ENCODE assay signal across 13 cellular contexts in the genomic region with DNA sequence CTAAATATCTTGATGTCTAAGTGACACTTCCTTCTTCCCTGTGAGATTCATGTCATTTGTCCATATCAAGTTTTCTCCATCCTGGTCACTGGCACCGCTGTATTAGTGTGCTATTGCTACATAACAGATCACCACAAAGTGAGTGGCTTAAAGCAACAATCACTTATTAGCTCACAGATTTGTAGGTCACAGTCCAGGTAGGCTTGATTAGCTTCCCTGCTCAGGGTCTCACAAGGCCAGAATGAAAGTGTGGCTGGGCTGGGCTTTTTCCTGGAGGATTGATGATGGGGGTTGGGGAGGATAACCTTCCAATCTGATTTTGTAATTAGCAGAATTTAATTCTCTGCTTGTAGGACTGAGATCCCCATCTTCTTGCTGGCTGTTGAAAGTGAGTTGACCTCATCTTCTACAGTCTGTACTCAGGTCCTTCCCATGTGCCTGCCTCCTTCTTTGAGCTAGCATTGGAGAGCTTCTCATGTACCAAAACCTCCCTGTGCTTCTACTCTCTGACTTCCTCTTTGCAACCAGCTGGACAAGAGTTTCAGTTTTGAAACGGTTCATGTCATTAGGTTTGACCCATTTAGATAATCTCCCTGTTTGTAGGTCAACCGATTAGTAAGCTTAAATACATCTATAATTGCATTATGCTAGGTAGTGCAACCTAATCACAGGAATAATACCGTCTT.
DNase-seq lines count a peak whose midpoint lies in the region; ATAC-seq and TF ChIP-seq lines count a peak whose summit lies in the region.
"Had no signal": no experiment of that assay in that cellular context is flagged by ENCODE, and none has a peak within 500 bp of the region (broad histone marks: within the 10 kb centered on the region; RNA-seq: fewer than 3 reads in every experiment).

No MANE protein-coding gene starts in this region.

- ATAC-seq in GM18511 (IDR thresholded peaks at IDR 0.05; ENCODE audit: unreplicated experiment): peak; percentile 97
- peak; percentile 81 for ATAC-seq in GM19468 (IDR thresholded peaks at IDR 0.05; ENCODE audit: extremely low read depth, unreplicated experiment)
- peak; percentile 55 for ATAC-seq in HG02970 (IDR thresholded peaks at IDR 0.05; ENCODE audit: low FRiP score, unreplicated experiment)
- ATAC-seq: mucosa of descending colon, T-helper 17 cell had no signal

- DNase-seq in MM.1S: peak; percentile 87
- DNase-seq in NCI-H1436 (lab: John Stamatoyannopoulos, UW): no peak
- DNase-seq in NCI-H510A (lab: John Stamatoyannopoulos, UW): no peak
- no peak for DNase-seq in G401 (ENCODE audit: low spot score)
- no peak for DNase-seq in colonic mucosa
- DNase-seq: activated T-cell treated with anti-CD3 and anti-CD28 coated beads for 4 hours, mucosa of descending colon, NCI-H1048, T-helper 17 cell had no signal

- H3K9me2 ChIP-seq in MM.1S (replicated peaks; ENCODE audit: insufficient read depth, low read length): no peaks in the 10 kb centered on the region

- H3K4me3 ChIP-seq in MM.1S (ENCODE audit: low read length) (no peak overlapping the region), colonic mucosa (no peak overlapping the region)
- H3K4me3 ChIP-seq: mucosa of descending colon, right atrium auricular region had no signal

- peak overlapping the region; percentile 14; the same call in 1 of the 2 replicates for H3K4me2 ChIP-seq in MM.1S (ENCODE audit: low read depth, low read length)

- H3K9ac ChIP-seq in MM.1S (ENCODE audit: low read length): no peak overlapping the region
- no peak overlapping the region for H3K9ac ChIP-seq in colonic mucosa (ENCODE audit: low read depth in 2 of 2, low read length in 2 of 2)

- H3K4me1 ChIP-seq in MM.1S (ENCODE audit: low read length) (peaks cover 50% of the 10 kb centered on the region), colonic mucosa (no peaks in the 10 kb centered on the region)
- H3K4me1 ChIP-seq: right atrium auricular region had no signal

- H3K9me3 ChIP-seq in MM.1S (replicated peaks; ENCODE audit: insufficient read depth, low read length) (no peaks in the 10 kb centered on the region), colonic mucosa (no peaks in the 10 kb centered on the region)
- H3K9me3 ChIP-seq: mucosa of descending colon, right atrium auricular region had no signal

- in situ Hi-C loops in G401 (cut with HindIII; ENCODE audit: low sequenced_read_pairs): no loop called here

- no peaks in the 10 kb centered on the region for H4K20me1 ChIP-seq in MM.1S (ENCODE audit: insufficient read depth, low read length)

- no peak for TF ChIP-seq CTCF in MM.1S (IDR thresholded peaks at IDR 0.05; ENCODE audit: low read length)
- TF ChIP-seq CTCF in colonic mucosa (IDR thresholded peaks at IDR 0.05): no peak

- intact Hi-C loops in colonic mucosa (cut with DNase I): no loop called here

- H2AFZ ChIP-seq in MM.1S (ENCODE audit: low read length): no peak overlapping the region

- H3K27me3 ChIP-seq in MM.1S (replicated peaks; ENCODE audit: insufficient read depth, low read length) (no peaks in the 10 kb centered on the region), colonic mucosa (no peaks in the 10 kb centered on the region)
- H3K27me3 ChIP-seq: right atrium auricular region had no signal

- peaks cover 20% of the 10 kb centered on the region for H3F3A ChIP-seq in MM.1S (ENCODE audit: insufficient read depth, low read length)

- H3K36me3 ChIP-seq in MM.1S (replicated peaks; ENCODE audit: insufficient read depth, low read length) (no peaks in the 10 kb centered on the region), colonic mucosa (no peaks in the 10 kb centered on the region)
- H3K36me3 ChIP-seq: right atrium auricular region had no signal

- no peaks in the 10 kb centered on the region for H3K79me2 ChIP-seq in MM.1S (ENCODE audit: low read length)

- peak overlapping the region; percentile 48; the same call in 1 of the 2 replicates for H3K27ac ChIP-seq in MM.1S (ENCODE audit: low read length)
- H3K27ac ChIP-seq in colonic mucosa: no peak overlapping the region
- H3K27ac ChIP-seq: right atrium auricular region had no signal
